In genomic region chr17:2213291-2213960, GRCh38 we compare ENCODE assay signal across 9 cellular contexts.
DNase-seq lines count a peak whose midpoint lies in the region; ATAC-seq lines count a peak whose summit lies in the region.
"Had no signal": no experiment of that assay in that cellular context is flagged by ENCODE, and none has a peak within 500 bp of the region (broad histone marks: within the 10 kb centered on the region; RNA-seq: fewer than 3 reads in every experiment).

No MANE protein-coding gene starts in this region.

- H3K27ac Mint-ChIP-seq in activated naive CD4-positive, alpha-beta T cell treated with anti-CD3 and anti-CD28 coated beads, Interleukin-2, amount 50 U/mL, for 72 hours, result peak overlapping the region; percentile 73 to 87

- H3K4me3 ChIP-seq in skeletal muscle cell (ENCODE audit: low read depth, low read length), result peak overlapping the region; percentile 37

- intact Hi-C loops in left cardiac atrium (cut with DNase I), result loop anchor here in 1 of 2 donors (5.0 kb wide), 1 partner anchor 36 kb away; no protein-coding TSS in a partner anchor

- DNase-seq in ELR (ENCODE audit: low read depth) (peak; percentile 34), left cardiac atrium (no peak), skeletal muscle cell (ENCODE audit: low read depth) (no peak), SIG-M5 (lab: John Stamatoyannopoulos, UW) (no peak), NCI-H2081 treated with DMSO at 0.1 percent for 48 hours (lab: John Stamatoyannopoulos, UW) (no peak)
- no peak for DNase-seq in activated naive CD4-positive, alpha-beta T cell treated with anti-CD3 and anti-CD28 coated beads, Interleukin-2, amount 50 U/mL, for 72 hours (ENCODE audit: low spot score in 2 of 2)
- DNase-seq in activated CD4-positive, alpha-beta T cell treated with anti-CD3 and anti-CD28 coated beads, Interleukin-2, amount 50 U/mL, for 4 hours, result no peak
- DNase-seq: WERI-Rb-1 had no signal

- H3K9me3 Mint-ChIP-seq in activated naive CD4-positive, alpha-beta T cell treated with anti-CD3 and anti-CD28 coated beads, Interleukin-2, amount 50 U/mL, for 72 hours, result no peaks in the 10 kb centered on the region

- peaks cover 4 to 16% of the 10 kb centered on the region in 2 donors for H3K36me3 Mint-ChIP-seq in activated naive CD4-positive, alpha-beta T cell treated with anti-CD3 and anti-CD28 coated beads, Interleukin-2, amount 50 U/mL, for 72 hours

- no peak for ATAC-seq in activated naive CD4-positive, alpha-beta T cell treated with anti-CD3 and anti-CD28 coated beads, Interleukin-2, amount 50 U/mL, for 72 hours
- ATAC-seq in left cardiac atrium (peak; percentile 9 to 25), GM18858 (IDR thresholded peaks at IDR 0.05; ENCODE audit: unreplicated experiment) (no peak)

Comparison
In these comparisons a context has a peak if more than half of its experiments do, and no peak if none do; other contexts are left out.
1. ATAC-seq: peak in left cardiac atrium (2 of 2); none in activated naive CD4-positive, alpha-beta T cell treated with anti-CD3 and anti-CD28 coated beads, Interleukin-2, amount 50 U/mL, for 72 hours (0 of 2) and GM18858 (single experiment).